17 cellular contexts compared by ENCODE assay signal in the genomic region with DNA sequence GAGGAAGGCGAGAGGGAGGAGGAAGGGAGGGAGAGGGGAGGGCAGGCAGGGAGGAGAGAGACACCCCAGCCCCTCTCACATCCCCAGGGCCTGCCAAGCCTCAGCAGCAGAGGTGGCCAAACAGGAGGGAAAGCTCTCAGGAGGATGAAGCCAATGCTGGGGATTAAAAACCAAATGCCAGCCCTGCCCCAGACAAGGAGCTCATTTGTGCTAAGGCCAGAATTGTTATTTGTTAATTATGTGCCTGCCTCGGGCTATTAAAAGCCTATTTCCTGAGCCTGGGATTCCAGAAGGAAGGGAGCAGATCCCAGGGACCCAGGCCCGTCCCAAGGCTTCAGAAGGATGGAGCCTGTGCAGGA. TPM values are rescaled to one million over a fixed set of nuclear protein-coding genes. Genes with fewer than 3 reads are reported as not detected.
A peak's percentile ranks its signal among the peaks of the same experiment; 100 is the strongest.
DNase-seq lines count a peak whose midpoint lies in the region; ATAC-seq and TF ChIP-seq lines count a peak whose summit lies in the region.
"Had no signal": no experiment of that assay in that cellular context is flagged by ENCODE, and none has a peak within 500 bp of the region (broad histone marks: within the 10 kb centered on the region; RNA-seq: fewer than 3 reads in every experiment).

No MANE protein-coding gene starts in this region.

- no peaks in the 10 kb centered on the region for H4K20me1 ChIP-seq in neural progenitor cell (ENCODE audit: low read depth)

- peaks cover 32% of the 10 kb centered on the region for H3F3A ChIP-seq in neural progenitor cell (ENCODE audit: low read depth)

- H3K79me2 ChIP-seq in neural progenitor cell (ENCODE audit: low read depth) = no peaks in the 10 kb centered on the region

- no peak overlapping the region for H3K27ac Mint-ChIP-seq in neural progenitor cell
- no peak overlapping the region for H3K27ac Mint-ChIP-seq in effector memory CD8-positive, alpha-beta T cell
- H3K27ac Mint-ChIP-seq: activated CD4-positive, alpha-beta T cell treated with anti-CD3 and anti-CD28 coated beads for 36 hours; activated naive CD4-positive, alpha-beta T cell treated with anti-CD3 and anti-CD28 coated beads, Interleukin-2, amount 50 U/mL, for 24 hours; T-helper 17 cell had no signal

- H3K27ac ChIP-seq in neural progenitor cell (no peak overlapping the region), upper lobe of right lung (no peak overlapping the region)

- DNase-seq in DMS53 (lab: John Stamatoyannopoulos, UW) (peak; percentile 52), DMS53 treated with DMSO at 0.1 percent for 48 hours (lab: John Stamatoyannopoulos, UW; ENCODE audit: unreplicated experiment) (no peak), NCI-H1092 treated with DMSO at 0.1 percent for 48 hours (lab: John Stamatoyannopoulos, UW) (peak; percentile 53), anterior cingulate cortex (lab: John Stamatoyannopoulos, UW) (peak in 34 of 58 donors; percentile 2 to 72 (median 22)), neural progenitor cell (ENCODE audit: low spot score) (no peak), upper lobe of right lung (no peak)
- DNase-seq in effector memory CD8-positive, alpha-beta T cell = no peak
- DNase-seq: activated CD4-positive, alpha-beta T cell treated with anti-CD3 and anti-CD28 coated beads for 36 hours; activated CD8-positive, alpha-beta memory T cell treated with anti-CD3 and anti-CD28 coated beads, Interleukin-2, amount 50 U/mL, for 48 hours; Caco-2; left ventricle myocardium superior; naive thymus-derived CD8-positive, alpha-beta T cell; NCI-H2227 treated with DMSO at 0.1 percent for 48 hours; T-helper 17 cell had no signal

- H3K36me3 ChIP-seq in neural progenitor cell = no peaks in the 10 kb centered on the region
- no peaks in the 10 kb centered on the region for H3K36me3 ChIP-seq in upper lobe of right lung

- H3K27me3 ChIP-seq in neural progenitor cell (peaks cover 11% of the 10 kb centered on the region), upper lobe of right lung (no peaks in the 10 kb centered on the region)

- intact Hi-C loops in upper lobe of right lung (cut with DNase I) = no loop called here

- H3K36me3 Mint-ChIP-seq in neural progenitor cell = no peaks in the 10 kb centered on the region
- H3K36me3 Mint-ChIP-seq in effector memory CD8-positive, alpha-beta T cell (ENCODE audit: insufficient read depth) = peaks cover 6% of the 10 kb centered on the region

- no peaks in the 10 kb centered on the region for H3K9me3 ChIP-seq in neural progenitor cell (ENCODE audit: low read depth)
- H3K9me3 ChIP-seq in upper lobe of right lung = no peaks in the 10 kb centered on the region
- H3K9me3 ChIP-seq: Caco-2 had no signal

- H3K9ac ChIP-seq in neural progenitor cell = no peak overlapping the region

- H3K4me1 ChIP-seq in neural progenitor cell (peaks cover 29% of the 10 kb centered on the region), upper lobe of right lung (peaks cover 3% of the 10 kb centered on the region)
- H3K4me1 ChIP-seq: Caco-2 had no signal

- peaks cover 31% of the 10 kb centered on the region for H3K4me1 Mint-ChIP-seq in neural progenitor cell
- H3K4me1 Mint-ChIP-seq in effector memory CD8-positive, alpha-beta T cell (ENCODE audit: low read depth in 2 of 2) = peaks cover 3 to 8% of the 10 kb centered on the region in 2 donors

- H3K4me3 Mint-ChIP-seq in neural progenitor cell = no peak overlapping the region
- no peak overlapping the region for H3K4me3 Mint-ChIP-seq in effector memory CD8-positive, alpha-beta T cell
- H3K4me3 Mint-ChIP-seq: activated CD4-positive, alpha-beta T cell treated with anti-CD3 and anti-CD28 coated beads for 36 hours; activated naive CD4-positive, alpha-beta T cell treated with anti-CD3 and anti-CD28 coated beads, Interleukin-2, amount 50 U/mL, for 24 hours; T-helper 17 cell had no signal

- H3K4me3 ChIP-seq in neural progenitor cell = no peak overlapping the region
- no peak overlapping the region for H3K4me3 ChIP-seq in upper lobe of right lung

- peaks cover 18% of the 10 kb centered on the region for H3K27me3 Mint-ChIP-seq in neural progenitor cell (ENCODE audit: insufficient read depth, low read depth)
- H3K27me3 Mint-ChIP-seq in effector memory CD8-positive, alpha-beta T cell = peaks cover 12 to 20% of the 10 kb centered on the region in 2 donors
- H3K27me3 Mint-ChIP-seq: activated CD4-positive, alpha-beta T cell treated with anti-CD3 and anti-CD28 coated beads for 36 hours; activated naive CD4-positive, alpha-beta T cell treated with anti-CD3 and anti-CD28 coated beads, Interleukin-2, amount 50 U/mL, for 24 hours had no signal

- no peak for ATAC-seq in GM19463 (IDR thresholded peaks at IDR 0.05; ENCODE audit: unreplicated experiment)
- no peak for ATAC-seq in upper lobe of right lung
- no peak for ATAC-seq in effector memory CD8-positive, alpha-beta T cell (replicated peaks)
- ATAC-seq: activated CD4-positive, alpha-beta T cell treated with anti-CD3 and anti-CD28 coated beads for 36 hours; naive thymus-derived CD8-positive, alpha-beta T cell; Panc1; T-helper 17 cell had no signal

- peak overlapping the region; percentile 2 for H2AFZ ChIP-seq in neural progenitor cell (replicated peaks)

- H3K9me3 Mint-ChIP-seq in neural progenitor cell = peaks cover 3% of the 10 kb centered on the region
- H3K9me3 Mint-ChIP-seq in effector memory CD8-positive, alpha-beta T cell = peaks cover 0 to 3% of the 10 kb centered on the region in 2 donors
- H3K9me3 Mint-ChIP-seq: activated naive CD4-positive, alpha-beta T cell treated with anti-CD3 and anti-CD28 coated beads, Interleukin-2, amount 50 U/mL, for 24 hours had no signal

- H3K4me2 ChIP-seq in neural progenitor cell = peak overlapping the region; percentile 75

- no peak for TF ChIP-seq CTCF in neural progenitor cell (IDR thresholded peaks at IDR 0.05)
- no peak for TF ChIP-seq CTCF in upper lobe of right lung (IDR thresholded peaks at IDR 0.05)

RNA-seq across cellular contexts. Expression of a gene that starts 27.9 kb away (rescaled TPM):
- total RNA-seq in neural progenitor cell (ENCODE audit: low replicate concordance) = 47.9 and 51.9 TPM in 2 replicates
- total RNA-seq in upper lobe of right lung = 0.46 TPM

RNA-seq across cellular contexts. Expression of a gene that starts 34.2 kb away (rescaled TPM):
- total RNA-seq in neural progenitor cell (ENCODE audit: low replicate concordance) (1.1 TPM in 1 of 2 replicates, not detected in the other), upper lobe of right lung (2.7 TPM)

Comparison
In these comparisons a context has a peak if more than half of its experiments do, and no peak if none do; other contexts are left out.
1. DNase-seq: peak in DMS53 (single experiment), NCI-H1092 treated with DMSO at 0.1 percent for 48 hours (single experiment) and anterior cingulate cortex (34 of 58); none in DMS53 treated with DMSO at 0.1 percent for 48 hours (single experiment), neural progenitor cell (single experiment), upper lobe of right lung (single experiment) and effector memory CD8-positive, alpha-beta T cell (0 of 3).
2. RNA of a gene that starts 27.9 kb away (total RNA-seq): 47.9 to 51.9 TPM in neural progenitor cell; 0.46 TPM in upper lobe of right lung (single experiment); every median in the first group is over 10 times any median in the second.